11 cellular contexts compared by ENCODE assay signal in the genomic region with DNA sequence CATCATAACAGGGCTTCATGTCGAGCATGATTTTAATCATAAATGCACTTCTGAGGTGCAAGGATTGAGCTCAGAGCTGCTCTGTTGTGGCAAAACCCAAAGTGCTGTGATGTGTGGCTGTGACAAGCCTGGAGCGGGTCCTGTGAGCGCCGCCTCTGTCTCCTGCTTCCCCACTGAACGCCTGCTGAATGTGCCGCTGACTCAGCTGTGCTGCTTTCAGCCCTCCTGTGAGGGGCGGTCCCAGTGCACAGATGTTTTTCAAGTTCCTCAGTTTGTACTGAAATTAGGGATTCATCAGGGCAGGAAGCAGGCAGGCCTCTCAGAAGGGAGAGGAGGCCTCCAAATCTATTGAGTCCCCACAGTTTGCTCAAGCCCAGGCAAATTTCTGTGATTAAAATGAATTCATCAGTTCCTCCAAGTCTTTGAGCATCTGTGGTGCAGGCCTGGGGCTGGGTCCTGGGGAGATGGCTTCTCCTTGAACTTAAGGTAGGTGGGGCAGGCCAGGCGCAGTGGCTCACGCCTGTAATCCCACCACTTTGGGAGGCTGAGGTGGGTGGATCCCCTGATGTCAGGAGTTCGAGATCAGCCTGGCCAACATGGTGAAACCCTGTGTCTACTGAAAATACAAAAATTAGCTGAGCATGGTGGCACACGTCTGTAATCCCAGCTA. TPM values are rescaled to one million over a fixed set of nuclear protein-coding genes. Genes with fewer than 3 reads are reported as not detected.
A peak's percentile ranks its signal among the peaks of the same experiment; 100 is the strongest.
DNase-seq lines count a peak whose midpoint lies in the region; ATAC-seq and TF ChIP-seq lines count a peak whose summit lies in the region.
"Had no signal": no experiment of that assay in that cellular context is flagged by ENCODE, and none has a peak within 500 bp of the region (broad histone marks: within the 10 kb centered on the region; RNA-seq: fewer than 3 reads in every experiment).

No MANE protein-coding gene starts in this region.

- H3K4me1 ChIP-seq in testis (peaks cover 13% of the 10 kb centered on the region), gastroesophageal sphincter (peaks cover 0 to 25% (median 15%) of the 10 kb centered on the region in 3 donors), hepatocyte (ENCODE audit: insufficient read depth) (peaks cover 8% of the 10 kb centered on the region)

- peaks cover 23% of the 10 kb centered on the region for H3K4me1 Mint-ChIP-seq in activated naive CD4-positive, alpha-beta T cell treated with anti-CD3 and anti-CD28 coated beads for 36 hours (ENCODE audit: low read depth)
- H3K4me1 Mint-ChIP-seq in activated CD4-positive, alpha-beta memory T cell treated with anti-CD3 and anti-CD28 coated beads, Interleukin-2, amount 10 ng/mL, durations not matched to agents 7 days and 5 days, result peaks cover 60% of the 10 kb centered on the region

- no peak overlapping the region for H3K27ac Mint-ChIP-seq in activated naive CD4-positive, alpha-beta T cell treated with anti-CD3 and anti-CD28 coated beads for 36 hours
- peak overlapping the region; percentile 35 for H3K27ac Mint-ChIP-seq in activated CD4-positive, alpha-beta memory T cell treated with anti-CD3 and anti-CD28 coated beads, Interleukin-2, amount 10 ng/mL, durations not matched to agents 7 days and 5 days
- H3K27ac Mint-ChIP-seq: stimulated activated naive CD8-positive, alpha-beta T cell treated with anti-CD3 and anti-CD28 coated beads, Interleukin-15, Interleukin-2, amounts not matched to agents 100 ng/mL and 50 ng/mL, for 24 hours had no signal

- H3K79me2 ChIP-seq in hepatocyte, result peaks cover 12% of the 10 kb centered on the region

- TF ChIP-seq CTCF in testis (IDR thresholded peaks at IDR 0.05), result no peak
- TF ChIP-seq CTCF in gastroesophageal sphincter (IDR thresholded peaks at IDR 0.05), result no peak
- no peak for TF ChIP-seq CTCF in hepatocyte (IDR thresholded peaks at IDR 0.05; ENCODE audit: poor library complexity)

- peaks cover 2% of the 10 kb centered on the region for H3K27me3 Mint-ChIP-seq in activated naive CD4-positive, alpha-beta T cell treated with anti-CD3 and anti-CD28 coated beads for 36 hours (ENCODE audit: low read depth)
- H3K27me3 Mint-ChIP-seq in activated CD4-positive, alpha-beta memory T cell treated with anti-CD3 and anti-CD28 coated beads, Interleukin-2, amount 10 ng/mL, durations not matched to agents 7 days and 5 days, result no peaks in the 10 kb centered on the region
- H3K27me3 Mint-ChIP-seq: CD4-positive, CD25-positive, alpha-beta regulatory T cell; stimulated activated naive CD8-positive, alpha-beta T cell treated with anti-CD3 and anti-CD28 coated beads, Interleukin-15, Interleukin-2, amounts not matched to agents 100 ng/mL and 50 ng/mL, for 24 hours had no signal

- H3K27ac ChIP-seq in testis, result no peak overlapping the region
- H3K27ac ChIP-seq in gastroesophageal sphincter, result peak overlapping the region in 2 of 4 donors; percentile 24 to 39
- H3K27ac ChIP-seq in hepatocyte, result no peak overlapping the region

- H3K9me2 ChIP-seq in hepatocyte (replicated peaks; ENCODE audit: insufficient read depth), result no peaks in the 10 kb centered on the region

- TF ChIP-seq EP300 in gastroesophageal sphincter (IDR thresholded peaks at IDR 0.05), result no peak

- H3K4me3 Mint-ChIP-seq in activated naive CD4-positive, alpha-beta T cell treated with anti-CD3 and anti-CD28 coated beads for 36 hours, result no peak overlapping the region
- no peak overlapping the region for H3K4me3 Mint-ChIP-seq in activated CD4-positive, alpha-beta memory T cell treated with anti-CD3 and anti-CD28 coated beads, Interleukin-2, amount 10 ng/mL, durations not matched to agents 7 days and 5 days
- H3K4me3 Mint-ChIP-seq: stimulated activated naive CD8-positive, alpha-beta T cell treated with anti-CD3 and anti-CD28 coated beads, Interleukin-15, Interleukin-2, amounts not matched to agents 100 ng/mL and 50 ng/mL, for 24 hours had no signal

- H3K36me3 Mint-ChIP-seq in activated naive CD4-positive, alpha-beta T cell treated with anti-CD3 and anti-CD28 coated beads for 36 hours (ENCODE audit: low read depth), result peaks cover 11% of the 10 kb centered on the region
- H3K36me3 Mint-ChIP-seq in activated CD4-positive, alpha-beta memory T cell treated with anti-CD3 and anti-CD28 coated beads, Interleukin-2, amount 10 ng/mL, durations not matched to agents 7 days and 5 days (ENCODE audit: low read depth), result peaks cover 52% of the 10 kb centered on the region

- no peaks in the 10 kb centered on the region for H3K27me3 ChIP-seq in testis
- H3K27me3 ChIP-seq in gastroesophageal sphincter, result no peaks in the 10 kb centered on the region
- no peaks in the 10 kb centered on the region for H3K27me3 ChIP-seq in hepatocyte
- H3K27me3 ChIP-seq: pancreas had no signal

- POLR2A ChIA-PET in activated CD4-positive, alpha-beta memory T cell treated with anti-CD3 and anti-CD28 coated beads, Interleukin-2, amount 10 ng/mL, durations not matched to agents 7 days and 5 days (lab: Charles Lee), result no interaction called here

- peak; percentile 56 for DNase-seq in activated naive CD4-positive, alpha-beta T cell treated with anti-CD3 and anti-CD28 coated beads for 36 hours
- DNase-seq in activated naive CD4-positive, alpha-beta T cell treated with Interleukin-2 at 50 U/mL for 16 hours, result no peak
- no peak for DNase-seq in activated CD4-positive, alpha-beta memory T cell treated with anti-CD3 and anti-CD28 coated beads, Interleukin-2, amount 10 ng/mL, durations not matched to agents 7 days and 5 days
- peak; percentile 5 to 22 for DNase-seq in hippocampal formation (lab: John Stamatoyannopoulos, UW)
- peak; percentile 58 for DNase-seq in testis
- no peak for DNase-seq in hepatocyte (ENCODE audit: low spot score)
- DNase-seq: CD4-positive, CD25-positive, alpha-beta regulatory T cell had no signal

- H3K4me3 ChIP-seq in testis (no peak overlapping the region), gastroesophageal sphincter (no peak overlapping the region), hepatocyte (no peak overlapping the region)
- H3K4me3 ChIP-seq: pancreas had no signal

- H3K9me3 Mint-ChIP-seq in activated naive CD4-positive, alpha-beta T cell treated with anti-CD3 and anti-CD28 coated beads for 36 hours, result peaks cover 1% of the 10 kb centered on the region
- peaks cover 6% of the 10 kb centered on the region for H3K9me3 Mint-ChIP-seq in activated CD4-positive, alpha-beta memory T cell treated with anti-CD3 and anti-CD28 coated beads, Interleukin-2, amount 10 ng/mL, durations not matched to agents 7 days and 5 days
- H3K9me3 Mint-ChIP-seq: stimulated activated naive CD8-positive, alpha-beta T cell treated with anti-CD3 and anti-CD28 coated beads, Interleukin-15, Interleukin-2, amounts not matched to agents 100 ng/mL and 50 ng/mL, for 24 hours had no signal

- no peak for ATAC-seq in HG02763 (IDR thresholded peaks at IDR 0.05; ENCODE audit: unreplicated experiment)
- no peak for ATAC-seq in gastroesophageal sphincter

- WGBS in testis, 2 donors, result 76 to 81% methylated on average over 8 to 11 of the region's 11 CpGs
- WGBS in gastroesophageal sphincter (ENCODE audit: low coverage in 1 of 2), 2 donors, result 57 to 80% methylated on average over 1 to 3 of the region's 11 CpGs
- 88% methylated on average over 11 of the region's 11 CpGs for WGBS in hepatocyte (ENCODE audit: low lambda C conversion rate, missing lambda C conversion rate)

- H3K36me3 ChIP-seq in testis (ENCODE audit: low read depth, missing control alignments), result no peaks in the 10 kb centered on the region
- peaks cover 0 to 54% of the 10 kb centered on the region in 2 donors for H3K36me3 ChIP-seq in gastroesophageal sphincter
- no peaks in the 10 kb centered on the region for H3K36me3 ChIP-seq in hepatocyte (replicated peaks; ENCODE audit: insufficient read depth, low read depth)

- CTCF ChIA-PET in activated naive CD4-positive, alpha-beta T cell treated with anti-CD3 and anti-CD28 coated beads for 36 hours (lab: Charles Lee), result no interaction called here
- CTCF ChIA-PET in activated CD4-positive, alpha-beta memory T cell treated with anti-CD3 and anti-CD28 coated beads, Interleukin-2, amount 10 ng/mL, durations not matched to agents 7 days and 5 days (lab: Charles Lee), result no interaction called here

- TF ChIP-seq POLR2A in testis (IDR thresholded peaks at IDR 0.05), result no peak
- TF ChIP-seq POLR2A in gastroesophageal sphincter (IDR thresholded peaks at IDR 0.05), result no peak

- H3K9me3 ChIP-seq in testis (no peaks in the 10 kb centered on the region), gastroesophageal sphincter (peaks cover 0 to 11% (median 0%) of the 10 kb centered on the region in 3 donors), hepatocyte (ENCODE audit: low read depth) (no peaks in the 10 kb centered on the region)
- H3K9me3 ChIP-seq: pancreas had no signal

- H2AFZ ChIP-seq in hepatocyte, result no peak overlapping the region

- no peak overlapping the region for H3K4me2 ChIP-seq in hepatocyte

- H4K20me1 ChIP-seq in hepatocyte (ENCODE audit: insufficient read depth, poor library complexity, severe bottlenecking), result no peaks in the 10 kb centered on the region

- intact Hi-C loops in activated naive CD4-positive, alpha-beta T cell treated with anti-CD3 and anti-CD28 coated beads for 36 hours (cut with micrococcal nuclease), result no loop called here
- intact Hi-C loops in testis (cut with DNase I; ENCODE audit: low total_unique reads), result no loop called here

RNA-seq across cellular contexts. Expression of a gene that starts 2.9 kb away (rescaled TPM):
- 10 to 100 TPM; 39.7 to 39.8 TPM for total RNA-seq in activated naive CD4-positive, alpha-beta T cell treated with anti-CD3 and anti-CD28 coated beads for 36 hours
- 10 to 100 TPM; 67.6 to 76.2 TPM for total RNA-seq in activated CD4-positive, alpha-beta memory T cell treated with anti-CD3 and anti-CD28 coated beads, Interleukin-2, amount 10 ng/mL, durations not matched to agents 7 days and 5 days
- 1 to 10 TPM; 9.0 to 10.0 TPM for total RNA-seq in testis
- 22.9 TPM for polyA plus RNA-seq in testis (ENCODE audit: insufficient read depth, low read depth, low replicate concordance)
- total RNA-seq in gastroesophageal sphincter, result under 1 TPM in 3 of 4 donors, not detected in 1; 0.13 to 0.20 (median 0.19) TPM
- total RNA-seq in hepatocyte, result 2.6 and 4.4 TPM in 2 replicates
- 4.1 and 5.9 TPM in 2 replicates for polyA plus RNA-seq in hepatocyte

RNA-seq across cellular contexts. Expression of a gene that starts 25.9 kb away (rescaled TPM):
- 1 to 10 TPM; 6.1 to 7.2 TPM for total RNA-seq in activated naive CD4-positive, alpha-beta T cell treated with anti-CD3 and anti-CD28 coated beads for 36 hours
- 10 to 100 TPM; 17.8 to 20.7 TPM for total RNA-seq in activated CD4-positive, alpha-beta memory T cell treated with anti-CD3 and anti-CD28 coated beads, Interleukin-2, amount 10 ng/mL, durations not matched to agents 7 days and 5 days
- total RNA-seq in testis, result 10 to 100 TPM; 36.4 to 44.2 TPM
- polyA plus RNA-seq in testis (ENCODE audit: insufficient read depth, low read depth, low replicate concordance), result 15.7 TPM
- 10 to 100 TPM; 21.8 to 61.8 (median 33.3) TPM for total RNA-seq in gastroesophageal sphincter
- total RNA-seq in hepatocyte, result 62.4 and 85.8 TPM in 2 replicates
- 44.3 and 48.3 TPM in 2 replicates for polyA plus RNA-seq in hepatocyte

RNA-seq across cellular contexts. Expression of a gene that starts 30.6 kb away (rescaled TPM):
- not detected for total RNA-seq in activated naive CD4-positive, alpha-beta T cell treated with anti-CD3 and anti-CD28 coated beads for 36 hours
- total RNA-seq in activated CD4-positive, alpha-beta memory T cell treated with anti-CD3 and anti-CD28 coated beads, Interleukin-2, amount 10 ng/mL, durations not matched to agents 7 days and 5 days, result not detected
- total RNA-seq in testis (1 to 10 TPM; 3.4 to 5.0 TPM), gastroesophageal sphincter (under 1 TPM in 3 of 4 donors, not detected in 1; under 0.01 to 0.23 (median 0.10) TPM), hepatocyte (0.16 TPM in 1 of 2 replicates, not detected in the other)
- polyA plus RNA-seq in testis (ENCODE audit: insufficient read depth, low read depth, low replicate concordance) (10.4 TPM), hepatocyte (0.16 TPM in 1 of 2 replicates, not detected in the other)
- total RNA-seq: CD4-positive, CD25-positive, alpha-beta regulatory T cell had no signal

RNA-seq across cellular contexts. Expression of a gene that starts 41.8 kb away (rescaled TPM):
- total RNA-seq in activated naive CD4-positive, alpha-beta T cell treated with anti-CD3 and anti-CD28 coated beads for 36 hours, result 10 to 100 TPM; 57.4 TPM
- 10 to 100 TPM; 66.8 to 71.7 TPM for total RNA-seq in activated CD4-positive, alpha-beta memory T cell treated with anti-CD3 and anti-CD28 coated beads, Interleukin-2, amount 10 ng/mL, durations not matched to agents 7 days and 5 days
- total RNA-seq in testis, result 10 to 100 TPM; 57.3 to 63.5 TPM
- 24.8 TPM for polyA plus RNA-seq in testis (ENCODE audit: insufficient read depth, low read depth, low replicate concordance)
- 10 to 100 TPM in 3 of 4 donors, 1 to 10 TPM in 1; 9.9 to 33.8 (median 24.6) TPM for total RNA-seq in gastroesophageal sphincter
- total RNA-seq in hepatocyte, result 36.0 and 40.9 TPM in 2 replicates
- 38.0 and 44.6 TPM in 2 replicates for polyA plus RNA-seq in hepatocyte

RNA-seq across cellular contexts. Expression of a gene that starts 43.6 kb away (rescaled TPM):
- 1 to 10 TPM; 6.9 to 8.0 TPM for total RNA-seq in activated naive CD4-positive, alpha-beta T cell treated with anti-CD3 and anti-CD28 coated beads for 36 hours
- 10 to 100 TPM in 1 of 2 experiments, 1 to 10 TPM in 1; 9.6 to 11.8 TPM for total RNA-seq in activated CD4-positive, alpha-beta memory T cell treated with anti-CD3 and anti-CD28 coated beads, Interleukin-2, amount 10 ng/mL, durations not matched to agents 7 days and 5 days
- 10 to 100 TPM; 11.0 to 12.2 TPM for total RNA-seq in testis
- 6.0 TPM for polyA plus RNA-seq in testis (ENCODE audit: insufficient read depth, low read depth, low replicate concordance)
- 10 to 100 TPM; 14.9 to 27.1 (median 18.7) TPM for total RNA-seq in gastroesophageal sphincter
- total RNA-seq in hepatocyte, result 11.1 and 13.6 TPM in 2 replicates
- 8.2 and 16.7 TPM in 2 replicates for polyA plus RNA-seq in hepatocyte

Comparison
In these comparisons a context has a peak if more than half of its experiments do, and no peak if none do; other contexts are left out.
1. DNase-seq: peak in activated naive CD4-positive, alpha-beta T cell treated with anti-CD3 and anti-CD28 coated beads for 36 hours (single experiment), hippocampal formation (2 of 2) and testis (single experiment); none in activated naive CD4-positive, alpha-beta T cell treated with Interleukin-2 at 50 U/mL for 16 hours (single experiment), activated CD4-positive, alpha-beta memory T cell treated with anti-CD3 and anti-CD28 coated beads, Interleukin-2, amount 10 ng/mL, durations not matched to agents 7 days and 5 days (single experiment) and hepatocyte (single experiment).